In genomic region chr14:39432619-39433451, GRCh38 we compare ENCODE assay signal across 1 cellular context.
TF ChIP-seq lines count a peak whose summit lies in the region.

No MANE protein-coding gene starts in this region.

TF ChIP-seq in HepG2, 621 proteins besides CTCF, POLR2A, EP300 and RAD21 (continued from another document and continues in another):
- TF ChIP-seq ZNF407 (CRISPR knock-in tag; IDR thresholded peaks at IDR 0.05; ENCODE audit: not compliant biosample characterization) (peak; percentile 80), MTA3 (CRISPR knock-in tag; IDR thresholded peaks at IDR 0.05) (no peak), FOSL1 (CRISPR knock-in tag; IDR thresholded peaks at IDR 0.05; ENCODE audit: borderline replicate concordance) (peak; percentile 34; the same call in 1 of the 2 replicates), ARNTL (CRISPR knock-in tag; IDR thresholded peaks at IDR 0.05) (peak; percentile 69; the same call in 1 of the 2 replicates), MTF1 (CRISPR knock-in tag; IDR thresholded peaks at IDR 0.05) (peak; percentile 84; the same call in 1 of the 2 replicates), ZNF572 (CRISPR knock-in tag; IDR thresholded peaks at IDR 0.05) (no peak), SATB2 (CRISPR knock-in tag; IDR thresholded peaks at IDR 0.05) (peak; percentile 96), HNF1B (CRISPR knock-in tag; IDR thresholded peaks at IDR 0.05) (peak; percentile 86), TBX2 (CRISPR knock-in tag; IDR thresholded peaks at IDR 0.05; ENCODE audit: borderline replicate concordance) (peak; percentile 93), HMG20B (CRISPR knock-in tag; conservative IDR thresholded peaks at IDR 0.05) (peak; percentile 88), NFRKB (IDR thresholded peaks at IDR 0.05) (no peak), ZNF780A (CRISPR knock-in tag; IDR thresholded peaks at IDR 0.05) (no peak), ZNF383 (CRISPR knock-in tag; IDR thresholded peaks at IDR 0.05; ENCODE audit: borderline replicate concordance) (peak; percentile 38; the same call in 1 of the 2 replicates), THYN1 (CRISPR knock-in tag; IDR thresholded peaks at IDR 0.05; ENCODE audit: borderline replicate concordance, low read depth) (peak; percentile 95), SNAI1 (CRISPR knock-in tag; IDR thresholded peaks at IDR 0.05; ENCODE audit: borderline replicate concordance) (no peak), CEBPB (IDR thresholded peaks at IDR 0.05; ENCODE audit: borderline replicate concordance, low read depth, low read length) (no peak), NFE2L1 (CRISPR knock-in tag; IDR thresholded peaks at IDR 0.05; ENCODE audit: borderline replicate concordance) (no peak), ZNF292 (CRISPR knock-in tag; IDR thresholded peaks at IDR 0.05; ENCODE audit: borderline replicate concordance, low read depth) (peak; percentile 85), SRSF4 (IDR thresholded peaks at IDR 0.05; ENCODE audit: low read depth, low read length, poor library complexity, severe bottlenecking) (no peak), SALL1 (CRISPR knock-in tag; IDR thresholded peaks at IDR 0.05) (peak; percentile 91), HOXA3 (CRISPR knock-in tag; IDR thresholded peaks at IDR 0.05) (peak; percentile 91), NAIF1 (CRISPR knock-in tag; IDR thresholded peaks at IDR 0.05; ENCODE audit: borderline replicate concordance) (peak; percentile 97), ZNF672 (CRISPR knock-in tag; IDR thresholded peaks at IDR 0.05) (no peak), E2F5 (CRISPR knock-in tag; conservative IDR thresholded peaks at IDR 0.05) (peak; percentile 43; the same call in 1 of the 2 replicates), ZNF710 (CRISPR knock-in tag; IDR thresholded peaks at IDR 0.05; ENCODE audit: borderline replicate concordance) (peak; percentile 79; the same call in 1 of the 2 replicates), ZFX (CRISPR knock-in tag; IDR thresholded peaks at IDR 0.05; ENCODE audit: low read depth) (peak; percentile 26; the same call in 1 of the 2 replicates), ZNF234 (CRISPR knock-in tag; conservative IDR thresholded peaks at IDR 0.05) (no peak), ZNF296 (CRISPR knock-in tag; conservative IDR thresholded peaks at IDR 0.05) (no peak), GATAD2A (CRISPR knock-in tag; IDR thresholded peaks at IDR 0.05) (peak; percentile 87), KLF16 (CRISPR knock-in tag; IDR thresholded peaks at IDR 0.05) (peak; percentile 62 to 90; a peak in 3 of 4 replicates), ZSCAN22 (CRISPR knock-in tag; IDR thresholded peaks at IDR 0.05) (no peak), UBTF (CRISPR knock-in tag; IDR thresholded peaks at IDR 0.05) (peak; percentile 70), TMF1 (CRISPR knock-in tag; IDR thresholded peaks at IDR 0.05; ENCODE audit: low read depth) (no peak), ZSCAN12 (CRISPR knock-in tag; IDR thresholded peaks at IDR 0.05) (peak; percentile 97; the same call in 1 of the 2 replicates), SRSF1 (optimal IDR thresholded peaks at IDR 0.05; ENCODE audit: low read depth, low read length) (peak; percentile 90), HIVEP1 (CRISPR knock-in tag; IDR thresholded peaks at IDR 0.05) (peak; percentile 96), JDP2 (CRISPR knock-in tag; IDR thresholded peaks at IDR 0.05; ENCODE audit: borderline replicate concordance) (no peak), ZNF317 (CRISPR knock-in tag; IDR thresholded peaks at IDR 0.05) (peak; percentile 54; the same call in 1 of the 2 replicates), ZBTB2 (CRISPR knock-in tag; IDR thresholded peaks at IDR 0.05; ENCODE audit: low read depth) (peak; percentile 90), TEF (CRISPR knock-in tag; IDR thresholded peaks at IDR 0.05) (peak; percentile 4; the same call in 1 of the 2 replicates), ZNF660 (CRISPR knock-in tag; IDR thresholded peaks at IDR 0.05; ENCODE audit: borderline replicate concordance, low read depth) (no peak), RFXANK (CRISPR knock-in tag; IDR thresholded peaks at IDR 0.05) (no peak; the same call in 1 of the 2 replicates), ZNF276 (CRISPR knock-in tag; IDR thresholded peaks at IDR 0.05; ENCODE audit: low read depth) (peak; percentile 93), ZNF644 (CRISPR knock-in tag; IDR thresholded peaks at IDR 0.05; ENCODE audit: low read depth) (no peak)
